In genomic region chr7:125568799-125569198, GRCh38 we compare ENCODE assay signal across 14 cellular contexts.
DNase-seq lines count a peak whose midpoint lies in the region; ATAC-seq and TF ChIP-seq lines count a peak whose summit lies in the region.
"Had no signal": no experiment of that assay in that cellular context is flagged by ENCODE, and none has a peak within 500 bp of the region (broad histone marks: within the 10 kb centered on the region; RNA-seq: fewer than 3 reads in every experiment).

No MANE protein-coding gene starts in this region.

- in situ Hi-C loops in ACHN (cut with HindIII; ENCODE audit: low pct_ligation_motif_present, low pct_unique_long_range_greater_than_20kb, low sequenced_read_pairs), result no loop called here

- H3K4me3 ChIP-seq in GM12864 (ENCODE audit: low read depth, low read length) (no peak overlapping the region), sigmoid colon (no peak overlapping the region), dorsolateral prefrontal cortex (no peak overlapping the region)
- H3K4me3 ChIP-seq: neural progenitor cell had no signal

- no peak for TF ChIP-seq POLR2A in sigmoid colon (IDR thresholded peaks at IDR 0.05)

- 78 to 85% methylated on average over 4 of the region's 4 CpGs for WGBS in sigmoid colon, 2 donors

- no peaks in the 10 kb centered on the region for H3K9me3 ChIP-seq in sigmoid colon

- DNase-seq in GM12864 (ENCODE audit: low read depth) (peak; percentile 42), ACHN (no peak), sigmoid colon (no peak), NCI-H1105 (lab: John Stamatoyannopoulos, UW) (no peak), dorsolateral prefrontal cortex (no peak)
- DNase-seq: activated gamma-delta T cell treated with Interleukin-2 at 50 U/mL for 16 hours, left colon, NCI-H2227 treated with DMSO at 0.1 percent for 48 hours, SHP77 had no signal

- ATAC-seq in GM19372 (IDR thresholded peaks at IDR 0.05; ENCODE audit: low read depth, unreplicated experiment), result peak; percentile 97
- ATAC-seq in HG02759 (IDR thresholded peaks at IDR 0.05; ENCODE audit: unreplicated experiment), result peak; percentile 100
- peak; percentile 78 for ATAC-seq in HG03457 (IDR thresholded peaks at IDR 0.05; ENCODE audit: unreplicated experiment)
- ATAC-seq: left colon; stimulated activated effector memory CD8-positive, alpha-beta T cell treated with anti-CD3 and anti-CD28 coated beads, Interleukin-12 subunit alpha, Interleukin-12 subunit beta, amount 100 ng/mL, for 72 hours had no signal

- TF ChIP-seq EP300 in sigmoid colon (IDR thresholded peaks at IDR 0.05), result no peak

- intact Hi-C loops in sigmoid colon (cut with DNase I) (no loop called here), dorsolateral prefrontal cortex (cut with DNase I) (no loop called here)

- H3K27ac ChIP-seq in sigmoid colon (no peak overlapping the region), dorsolateral prefrontal cortex (no peak overlapping the region)
- H3K27ac ChIP-seq: neural progenitor cell had no signal

- H3K36me3 ChIP-seq in sigmoid colon, result no peaks in the 10 kb centered on the region
- H3K36me3 ChIP-seq: neural progenitor cell had no signal

- no peak for TF ChIP-seq CTCF in GM12864 (IDR thresholded peaks at IDR 0.05; ENCODE audit: low read depth, low read length, missing control alignments)
- no peak for TF ChIP-seq CTCF in sigmoid colon (IDR thresholded peaks at IDR 0.05)
- no peak for TF ChIP-seq CTCF in dorsolateral prefrontal cortex (IDR thresholded peaks at IDR 0.05 in 54 of 56, conservative IDR thresholded peaks at IDR 0.05 in 2 of 56; ENCODE audit: low read depth in 1 of 56, partially characterized antibody in 56 of 56)

- H3K27me3 ChIP-seq in sigmoid colon (no peaks in the 10 kb centered on the region), dorsolateral prefrontal cortex (no peaks in the 10 kb centered on the region)
- H3K27me3 ChIP-seq: neural progenitor cell had no signal

- no peaks in the 10 kb centered on the region for H3K4me1 ChIP-seq in sigmoid colon
- H3K4me1 ChIP-seq: neural progenitor cell had no signal
